Comparison of ENCODE assay signal across 8 cellular contexts in genomic region chr19:47230122-47230920, GRCh38.
A peak's percentile ranks its signal among the peaks of the same experiment; 100 is the strongest.
DNase-seq lines count a peak whose midpoint lies in the region; ATAC-seq and TF ChIP-seq lines count a peak whose summit lies in the region.

No MANE protein-coding gene starts in this region.

- H3K79me2 ChIP-seq in DND-41 (ENCODE audit: insufficient read depth, low read length): no peaks in the 10 kb centered on the region

- peak overlapping the region; percentile 52 to 72 for H3K4me3 ChIP-seq in DND-41 (ENCODE audit: low read depth in 1 of 2, low read length in 2 of 2)
- peak overlapping the region; percentile 89 for H3K4me3 ChIP-seq in WERI-Rb-1 (ENCODE audit: low read depth, low read length)

- peak overlapping the region; percentile 92 for H3K4me2 ChIP-seq in DND-41 (ENCODE audit: insufficient read depth, low read length)

- H3K36me3 ChIP-seq in DND-41 (ENCODE audit: insufficient read depth, low read length) (no peaks in the 10 kb centered on the region), WERI-Rb-1 (peaks cover 4% of the 10 kb centered on the region; the same call in 1 of the 2 replicates)

- TF ChIP-seq CTCF in DND-41 (IDR thresholded peaks at IDR 0.05; ENCODE audit: borderline replicate concordance, extremely low read depth, low read length, poor library complexity, severe bottlenecking) (peak; percentile 80), WERI-Rb-1 (IDR thresholded peaks at IDR 0.05; ENCODE audit: low read depth, low read length) (peak; percentile 62)

- H3K27ac ChIP-seq in DND-41 (ENCODE audit: low read length) (peak overlapping the region; percentile 70), WERI-Rb-1 (peak overlapping the region; percentile 96), layer of hippocampus (ENCODE audit: low read depth, low read length) (peak overlapping the region; percentile 78)

- ATAC-seq in DND-41 (ENCODE audit: insufficient read depth, low read depth) (peak; percentile 14), HG03175 (IDR thresholded peaks at IDR 0.05; ENCODE audit: unreplicated experiment) (peak; percentile 28)

- peaks cover 65% of the 10 kb centered on the region for H3K4me1 ChIP-seq in DND-41 (ENCODE audit: insufficient read depth, low read length)

- peak overlapping the region; percentile 65 for H2AFZ ChIP-seq in DND-41 (ENCODE audit: low read depth, low read length)

- no peaks in the 10 kb centered on the region for H3K27me3 ChIP-seq in DND-41 (ENCODE audit: insufficient read depth, low read length, poor library complexity)
- no peaks in the 10 kb centered on the region for H3K27me3 ChIP-seq in WERI-Rb-1 (ENCODE audit: insufficient read depth, low read depth, severe bottlenecking)
- no peaks in the 10 kb centered on the region for H3K27me3 ChIP-seq in layer of hippocampus (ENCODE audit: control insufficient read depth, insufficient read depth, low read length)

- H3K9me3 ChIP-seq in DND-41 (ENCODE audit: insufficient read depth, low read length, severe bottlenecking): no peaks in the 10 kb centered on the region
- no peaks in the 10 kb centered on the region for H3K9me3 ChIP-seq in WERI-Rb-1 (ENCODE audit: severe bottlenecking)

- DNase-seq in DND-41 (peak; percentile 81), WERI-Rb-1 (peak; percentile 70), NCI-H1694 treated with DMSO at 0.1 percent for 48 hours (lab: John Stamatoyannopoulos, UW) (no peak), COR-L47 (lab: John Stamatoyannopoulos, UW) (no peak)
- peak; percentile 79 for DNase-seq in central memory CD4-positive, alpha-beta T cell
- peak; percentile 72 for DNase-seq in stimulated activated CD4-positive, alpha-beta T cell treated with anti-CD3 and anti-CD28 coated beads, Interleukin-1b, Interleukin-23, amount 100 ng/mL, for 48 hours

- H3K9ac ChIP-seq in DND-41 (ENCODE audit: low read depth, low read length): peak overlapping the region; percentile 73

- H4K20me1 ChIP-seq in DND-41 (ENCODE audit: insufficient read depth, low read length): peaks cover 32% of the 10 kb centered on the region

Comparison
In these comparisons a context has a peak if more than half of its experiments do, and no peak if none do; other contexts are left out.
1. DNase-seq: peak in DND-41 (single experiment), WERI-Rb-1 (single experiment), central memory CD4-positive, alpha-beta T cell (single experiment) and stimulated activated CD4-positive, alpha-beta T cell treated with anti-CD3 and anti-CD28 coated beads, Interleukin-1b, Interleukin-23, amount 100 ng/mL, for 48 hours (single experiment); none in NCI-H1694 treated with DMSO at 0.1 percent for 48 hours (single experiment) and COR-L47 (single experiment).
2. Peak in every context shown above with its lines, with median percentiles within 50 percentile points of each other: H3K27ac ChIP-seq.